8 cellular contexts compared by ENCODE assay signal in genomic region chr13:23871616-23872220, GRCh38. TPM values are rescaled to one million over a fixed set of nuclear protein-coding genes. Genes with fewer than 3 reads are reported as not detected.
DNase-seq lines count a peak whose midpoint lies in the region; ATAC-seq, FAIRE-seq and TF ChIP-seq lines count a peak whose summit lies in the region.

No MANE protein-coding gene starts in this region.

- H3K4me1 ChIP-seq in small intestine (ENCODE audit: control insufficient read depth in 2 of 2, insufficient read depth in 1 of 2, low read depth in 1 of 2, low read length in 1 of 2): no peaks in the 10 kb centered on the region

- peak; percentile 26 for FAIRE-seq in small intestine (lab: Jason Lieb, UNC)

- WGBS in small intestine, 3 donors: 94 to 96% (median 95%) methylated on average over 2 of the region's 2 CpGs

- no peaks in the 10 kb centered on the region for H3K9me3 ChIP-seq in small intestine (ENCODE audit: control insufficient read depth, low read depth)

- H3K4me3 ChIP-seq in AG10803 (ENCODE audit: low read length) (no peak overlapping the region), small intestine (ENCODE audit: low read depth in 1 of 2, low read length in 2 of 2) (no peak overlapping the region)

- no peak for ATAC-seq in GM18511 (IDR thresholded peaks at IDR 0.05; ENCODE audit: unreplicated experiment)

- TF ChIP-seq CTCF in AG10803 (conservative IDR thresholded peaks at IDR 0.05; ENCODE audit: low read length): peak; percentile 67
- TF ChIP-seq CTCF in GM20000 (IDR thresholded peaks at IDR 0.05; ENCODE audit: extremely low read depth, missing control alignments): no peak

- no peaks in the 10 kb centered on the region for H3K27me3 ChIP-seq in small intestine (ENCODE audit: control insufficient read depth in 2 of 2, insufficient read depth in 2 of 2, low read length in 2 of 2)

- no peaks in the 10 kb centered on the region for H3K36me3 ChIP-seq in small intestine (ENCODE audit: control insufficient read depth in 2 of 2, insufficient read depth in 2 of 2, low read length in 2 of 2)

- DNase-seq in AG10803 (ENCODE audit: low read depth): peak; percentile 60
- peak; percentile 31 for DNase-seq in GM20000 (ENCODE audit: low spot score)
- peak; percentile 24 for DNase-seq in SK-N-DZ (ENCODE audit: low spot score)
- peak; percentile 18 for DNase-seq in foreskin melanocyte
- peak; percentile 29 for DNase-seq in small intestine
- DNase-seq in HuH-7.5 (ENCODE audit: low spot score): no peak
- DNase-seq in mesenteric fat pad (ENCODE audit: low spot score): no peak

- H3K27ac ChIP-seq in small intestine (ENCODE audit: low read depth in 1 of 2, low read length in 1 of 2): no peak overlapping the region

RNA-seq across cellular contexts. Expression of gene MIPEP, which starts 17.5 kb away (rescaled TPM):
- 11.9 and 14.7 TPM in 2 replicates for polyA plus RNA-seq in SK-N-DZ (2014; cell fraction: cytosol; rRNA removed)
- polyA plus RNA-seq in SK-N-DZ (2014; cell fraction: nucleus; rRNA removed): 14.6 TPM in 2 replicates
- 10 to 100 TPM; 10.3 to 19.7 (median 18.0) TPM for polyA plus RNA-seq in small intestine
- total RNA-seq in mesenteric fat pad: 9.9 TPM

RNA-seq across cellular contexts. Expression of gene C1QTNF9B, which starts 25.6 kb away (rescaled TPM):
- not detected in 2 replicates for polyA plus RNA-seq in SK-N-DZ (2014; cell fraction: cytosol; rRNA removed)
- polyA plus RNA-seq in SK-N-DZ (2014; cell fraction: nucleus; rRNA removed): not detected in 2 replicates
- under 1 TPM in 1 of 3 donors, not detected in 2; 0.19 TPM for polyA plus RNA-seq in small intestine
- total RNA-seq in mesenteric fat pad: not detected

Comparison
In these comparisons a context has a peak if more than half of its experiments do, and no peak if none do; other contexts are left out.
1. DNase-seq: peak in AG10803 (single experiment), GM20000 (single experiment), SK-N-DZ (single experiment), foreskin melanocyte (single experiment) and small intestine (single experiment); none in HuH-7.5 (single experiment) and mesenteric fat pad (single experiment).